In genomic region chr12:47264951-47265350, GRCh38 we compare ENCODE assay signal across 28 cellular contexts.
"Had no signal": no experiment of that assay in that cellular context is flagged by ENCODE, and none has a peak within 500 bp of the region (broad histone marks: within the 10 kb centered on the region; RNA-seq: fewer than 3 reads in every experiment).

No MANE protein-coding gene starts in this region.

- DNase-seq: activated B cell treated with CpG ODN at 0.5 μM for 24 hours; activated CD4-positive, alpha-beta T cell treated with anti-CD3 and anti-CD28 coated beads for 1 hour; activated CD4-positive, alpha-beta T cell treated with anti-CD3 and anti-CD28 coated beads, Interleukin-2, amount 10 ng/mL, durations not matched to agents 24 days and 14 days; activated CD4-positive, alpha-beta T cell treated with anti-CD3 and anti-CD28 coated beads, Interleukin-2, amount 50 U/mL, for 48 hours; activated CD8-positive, alpha-beta memory T cell treated with anti-CD3 and anti-CD28 coated beads, Interleukin-2, amount 10 ng/mL, durations not matched to agents 7 days and 5 days; activated effector memory CD4-positive, alpha-beta T cell treated with Interleukin-2 at 50 U/mL for 16 hours; activated naive CD4-positive, alpha-beta T cell treated with Interleukin-2 at 50 U/mL for 16 hours; activated naive CD8-positive, alpha-beta T cell treated with anti-CD3 and anti-CD28 coated beads, Interleukin-2, amount 10 ng/mL, durations not matched to agents 7 days and 5 days; activated T-cell treated with anti-CD3 and anti-CD28 coated beads, Interleukin-2, amount 50 U/mL, for 24 hours; aorta; caudate nucleus; Kasumi-1; KBM-7; MV-4-11; NCI-H1092 treated with DMSO at 0.1 percent for 48 hours; NCI-H1417 treated with DMSO at 0.1 percent for 48 hours; NCI-H1694; NCI-H2029; NCI-H2107; NCI-H2171 treated with DMSO at 0.1 percent for 48 hours; NCI-H226; NCI-H526; NCI-H774; T-cell; T-helper 2 cell; T1000 had no signal

- H3K27me3 Mint-ChIP-seq: activated B cell treated with CpG ODN at 0.5 μM for 24 hours; activated CD4-positive, alpha-beta T cell treated with anti-CD3 and anti-CD28 coated beads, Interleukin-2, amount 10 ng/mL, durations not matched to agents 24 days and 14 days; activated CD8-positive, alpha-beta memory T cell treated with anti-CD3 and anti-CD28 coated beads, Interleukin-2, amount 10 ng/mL, durations not matched to agents 7 days and 5 days; activated naive CD8-positive, alpha-beta T cell treated with anti-CD3 and anti-CD28 coated beads, Interleukin-2, amount 10 ng/mL, durations not matched to agents 7 days and 5 days; activated T-cell treated with anti-CD3 and anti-CD28 coated beads, Interleukin-2, amount 50 U/mL, for 24 hours; T-cell had no signal

- ATAC-seq: activated CD8-positive, alpha-beta memory T cell treated with anti-CD3 and anti-CD28 coated beads, Interleukin-2, amount 10 ng/mL, durations not matched to agents 7 days and 5 days; Right ventricle myocardium inferior; T-cell had no signal

- H3K4me3 Mint-ChIP-seq: activated B cell treated with CpG ODN at 0.5 μM for 24 hours; activated CD4-positive, alpha-beta T cell treated with anti-CD3 and anti-CD28 coated beads, Interleukin-2, amount 10 ng/mL, durations not matched to agents 24 days and 14 days; activated CD8-positive, alpha-beta memory T cell treated with anti-CD3 and anti-CD28 coated beads, Interleukin-2, amount 10 ng/mL, durations not matched to agents 7 days and 5 days; activated naive CD8-positive, alpha-beta T cell treated with anti-CD3 and anti-CD28 coated beads, Interleukin-2, amount 10 ng/mL, durations not matched to agents 7 days and 5 days; activated T-cell treated with anti-CD3 and anti-CD28 coated beads, Interleukin-2, amount 50 U/mL, for 24 hours; activated T-helper 1 cell treated with anti-CD3 and anti-CD28 coated beads, Interleukin-12 subunit alpha, Interleukin-12 subunit beta, Interleukin-2, Interleukin-4 antibody, amounts not matched to agents 30 ng/mL and 10 ng/mL and 1 ng/mL, durations not matched to agents 14 hours and 24 hours and 36 hours; T-cell had no signal

- H3K27ac Mint-ChIP-seq: activated B cell treated with CpG ODN at 0.5 μM for 24 hours; activated CD4-positive, alpha-beta T cell treated with anti-CD3 and anti-CD28 coated beads, Interleukin-2, amount 10 ng/mL, durations not matched to agents 24 days and 14 days; activated CD8-positive, alpha-beta memory T cell treated with anti-CD3 and anti-CD28 coated beads, Interleukin-2, amount 10 ng/mL, durations not matched to agents 7 days and 5 days; activated naive CD8-positive, alpha-beta T cell treated with anti-CD3 and anti-CD28 coated beads, Interleukin-2, amount 10 ng/mL, durations not matched to agents 7 days and 5 days; activated T-cell treated with anti-CD3 and anti-CD28 coated beads, Interleukin-2, amount 50 U/mL, for 24 hours; activated T-helper 1 cell treated with anti-CD3 and anti-CD28 coated beads, Interleukin-12 subunit alpha, Interleukin-12 subunit beta, Interleukin-2, Interleukin-4 antibody, amounts not matched to agents 30 ng/mL and 10 ng/mL and 1 ng/mL, durations not matched to agents 14 hours and 24 hours and 36 hours had no signal
